ENCODE assay signal across 8 cellular contexts in genomic region chr1:214123061-214123784, GRCh38.
DNase-seq lines count a peak whose midpoint lies in the region; ATAC-seq and TF ChIP-seq lines count a peak whose summit lies in the region.

No MANE protein-coding gene starts in this region.

- H3K4me2 ChIP-seq in HCT116 (ENCODE audit: low read length) = no peak overlapping the region

- TF ChIP-seq CTCF in HCT116 (IDR thresholded peaks at IDR 0.05 in 2 of 3, conservative IDR thresholded peaks at IDR 0.05 in 1 of 3; ENCODE audit: borderline replicate concordance in 1 of 3, insufficient read depth in 1 of 3, low read depth in 2 of 3, low read length in 2 of 3) (peak; percentile 60 to 63 (median 62); a peak in 5 of 6 replicates), mucosa of descending colon (IDR thresholded peaks at IDR 0.05) (no peak)

- H3K9ac ChIP-seq in HCT116 (ENCODE audit: low read length) = no peak overlapping the region

- H4K20me1 ChIP-seq in HCT116 (ENCODE audit: insufficient read depth) = no peaks in the 10 kb centered on the region

- H3K27ac ChIP-seq in HCT116 (ENCODE audit: low read depth, low read length) = no peak overlapping the region

- no TSS peak for BruUV-seq in HCT116 (replicated peaks; lab: Mats Ljungman, UMichigan)

- H3K4me3 ChIP-seq in HCT116 (replicated peaks in 1 of 2; ENCODE audit: low read depth in 1 of 2, low read length in 2 of 2) = no peak overlapping the region
- H3K4me3 ChIP-seq in mucosa of descending colon = no peak overlapping the region

- CTCF ChIA-PET in HCT116 (lab: Charles Lee) = interaction anchor here (0.7 to 1.9 kb wide), 13 partner anchors 9 to 1003 kb away, joined by 3 to 13 read pairs (median 4); no protein-coding TSS in a partner anchor

- H2AFZ ChIP-seq in HCT116 (ENCODE audit: low read depth, low read length, poor library complexity, severe bottlenecking) = no peak overlapping the region

- TF ChIP-seq POLR2A in HCT116 (IDR thresholded peaks at IDR 0.05; ENCODE audit: borderline replicate concordance, extremely low read depth, insufficient read depth, insufficient read length) = no peak
- TF ChIP-seq POLR2A in erythroblast (IDR thresholded peaks at IDR 0.05; ENCODE audit: low read length) = no peak

- H3K9me2 ChIP-seq in HCT116 (ENCODE audit: insufficient read depth) = no peaks in the 10 kb centered on the region

- H3K36me3 ChIP-seq in HCT116 (ENCODE audit: control insufficient read depth in 1 of 2, insufficient read depth in 2 of 2, low read length in 2 of 2) = no peaks in the 10 kb centered on the region
- H3K36me3 ChIP-seq in mucosa of descending colon (ENCODE audit: low read depth) = no peaks in the 10 kb centered on the region

- H3K4me1 ChIP-seq in HCT116 (ENCODE audit: control insufficient read depth in 1 of 2, insufficient read depth in 2 of 2, low read length in 2 of 2) (no peaks in the 10 kb centered on the region; a peak in 1 of 4 replicates), mucosa of descending colon (ENCODE audit: low read depth) (no peaks in the 10 kb centered on the region)

- peak; percentile 97 for TF ChIP-seq RAD21 in HCT116 (IDR thresholded peaks at IDR 0.05; ENCODE audit: low read depth)

- peaks cover under 1 to 2% of the 10 kb centered on the region in 2 experiments; a peak in 2 of 4 replicates for H3K9me3 ChIP-seq in HCT116 (ENCODE audit: control insufficient read depth in 1 of 2, insufficient read depth in 1 of 2, low read depth in 1 of 2, low read length in 2 of 2)
- H3K9me3 ChIP-seq in mucosa of descending colon = peaks cover 1% of the 10 kb centered on the region

- intact Hi-C loops in HCT116 (cut with micrococcal nuclease) (loop anchor here (1.0 to 5.0 kb wide), 4 partner anchors 559 to 1000 kb away; no protein-coding TSS in a partner anchor), mucosa of descending colon (cut with DNase I, micrococcal nuclease) (loop anchor here (5.0 to 10.0 kb wide), 3 partner anchors 561 to 748 kb away; no protein-coding TSS in a partner anchor)

- RAD21 ChIA-PET in HCT116 (lab: Charles Lee; ENCODE audit: low non-redundant PET in 1 of 2, low total read pairs in 2 of 2, uncharacterized antibody in 2 of 2, unreplicated experiment in 2 of 2) = interaction anchor here in 1 of 2 experiments (0.7 kb wide), 1 partner anchor 263 kb away, joined by 4 read pairs; no protein-coding TSS in a partner anchor

- DNase-seq in NOMO-1 treated with DMSO at 0.1 percent for 48 hours (lab: John Stamatoyannopoulos, UW; ENCODE audit: unreplicated experiment) (peak; percentile 47), NOMO-1 treated with dmso at 0.1 percent for 144 hours (lab: John Stamatoyannopoulos, UW; ENCODE audit: unreplicated experiment) (no peak), HCT116 (ENCODE audit: low read depth, low spot score) (peak; percentile 51), NCI-H1417 (lab: John Stamatoyannopoulos, UW) (peak; percentile 66 to 92 (median 69)), SKM-1 (lab: John Stamatoyannopoulos, UW; ENCODE audit: unreplicated experiment) (peak; percentile 11), erythroblast (lab: John Stamatoyannopoulos, UW) (peak; percentile 7 to 9), mucosa of descending colon (peak in 2 of 3 donors; percentile 57 to 68)

- POLR2A ChIA-PET in HCT116 (lab: Charles Lee) = no interaction called here

- ATAC-seq in HCT116 (peak; percentile 97), mucosa of descending colon (peak; percentile 95), HG02623 (IDR thresholded peaks at IDR 0.05; ENCODE audit: unreplicated experiment) (no peak)

- H3K27me3 ChIP-seq in HCT116 (ENCODE audit: insufficient read depth, low read length) = no peaks in the 10 kb centered on the region

- no peaks in the 10 kb centered on the region for H3K79me2 ChIP-seq in HCT116 (ENCODE audit: insufficient read depth, low read length)

TF ChIP-seq in HCT116, 20 proteins besides CTCF, POLR2A, EP300 and RAD21:
- no peak for TF ChIP-seq CBX3 (IDR thresholded peaks at IDR 0.05; ENCODE audit: low read depth)
- TF ChIP-seq TCF7L2 (IDR thresholded peaks at IDR 0.05; ENCODE audit: borderline replicate concordance, extremely low read depth, insufficient read depth, insufficient read length) = no peak
- TF ChIP-seq SP1 (IDR thresholded peaks at IDR 0.05; ENCODE audit: low read depth) = no peak
- TF ChIP-seq ZFX (IDR thresholded peaks at IDR 0.05) = no peak
- no peak for TF ChIP-seq EZH2 (IDR thresholded peaks at IDR 0.05)
- TF ChIP-seq SIN3A (IDR thresholded peaks at IDR 0.05; ENCODE audit: low read depth) = no peak
- no peak for TF ChIP-seq EZH2phosphoT487 (IDR thresholded peaks at IDR 0.05; ENCODE audit: borderline replicate concordance)
- TF ChIP-seq YY1 (IDR thresholded peaks at IDR 0.05; ENCODE audit: extremely low read depth, insufficient replicate concordance, low read depth, low read length) = no peak
- no peak for TF ChIP-seq JUND (IDR thresholded peaks at IDR 0.05)
- TF ChIP-seq SRF (IDR thresholded peaks at IDR 0.05; ENCODE audit: low read depth) = no peak
- TF ChIP-seq FOSL1 (IDR thresholded peaks at IDR 0.05; ENCODE audit: low read depth) = no peak
- no peak for TF ChIP-seq ZNF274 (IDR thresholded peaks at IDR 0.05; ENCODE audit: low read depth, low read length)
- no peak for TF ChIP-seq EGR1 (IDR thresholded peaks at IDR 0.05; ENCODE audit: low read depth)
- TF ChIP-seq ATF3 (IDR thresholded peaks at IDR 0.05) = no peak
- TF ChIP-seq, protein P1, sequence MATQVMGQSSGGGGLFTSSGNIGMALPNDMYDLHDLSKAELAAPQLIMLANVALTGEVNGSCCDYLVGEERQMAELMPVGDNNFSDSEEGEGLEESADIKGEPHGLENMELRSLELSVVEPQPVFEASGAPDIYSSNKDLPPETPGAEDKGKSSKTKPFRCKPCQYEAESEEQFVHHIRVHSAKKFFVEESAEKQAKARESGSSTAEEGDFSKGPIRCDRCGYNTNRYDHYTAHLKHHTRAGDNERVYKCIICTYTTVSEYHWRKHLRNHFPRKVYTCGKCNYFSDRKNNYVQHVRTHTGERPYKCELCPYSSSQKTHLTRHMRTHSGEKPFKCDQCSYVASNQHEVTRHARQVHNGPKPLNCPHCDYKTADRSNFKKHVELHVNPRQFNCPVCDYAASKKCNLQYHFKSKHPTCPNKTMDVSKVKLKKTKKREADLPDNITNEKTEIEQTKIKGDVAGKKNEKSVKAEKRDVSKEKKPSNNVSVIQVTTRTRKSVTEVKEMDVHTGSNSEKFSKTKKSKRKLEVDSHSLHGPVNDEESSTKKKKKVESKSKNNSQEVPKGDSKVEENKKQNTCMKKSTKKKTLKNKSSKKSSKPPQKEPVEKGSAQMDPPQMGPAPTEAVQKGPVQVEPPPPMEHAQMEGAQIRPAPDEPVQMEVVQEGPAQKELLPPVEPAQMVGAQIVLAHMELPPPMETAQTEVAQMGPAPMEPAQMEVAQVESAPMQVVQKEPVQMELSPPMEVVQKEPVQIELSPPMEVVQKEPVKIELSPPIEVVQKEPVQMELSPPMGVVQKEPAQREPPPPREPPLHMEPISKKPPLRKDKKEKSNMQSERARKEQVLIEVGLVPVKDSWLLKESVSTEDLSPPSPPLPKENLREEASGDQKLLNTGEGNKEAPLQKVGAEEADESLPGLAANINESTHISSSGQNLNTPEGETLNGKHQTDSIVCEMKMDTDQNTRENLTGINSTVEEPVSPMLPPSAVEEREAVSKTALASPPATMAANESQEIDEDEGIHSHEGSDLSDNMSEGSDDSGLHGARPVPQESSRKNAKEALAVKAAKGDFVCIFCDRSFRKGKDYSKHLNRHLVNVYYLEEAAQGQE (IDR thresholded peaks at IDR 0.05; ENCODE audit: low read depth) = no peak
- no peak for TF ChIP-seq MAX (IDR thresholded peaks at IDR 0.05)
- TF ChIP-seq ZBTB33 (IDR thresholded peaks at IDR 0.05; ENCODE audit: extremely low read depth, insufficient replicate concordance, low read length) = no peak
TF ChIP-seq in HCT116: peak in this region for 0.
